32 cellular contexts compared by ENCODE assay signal in the genomic region with DNA sequence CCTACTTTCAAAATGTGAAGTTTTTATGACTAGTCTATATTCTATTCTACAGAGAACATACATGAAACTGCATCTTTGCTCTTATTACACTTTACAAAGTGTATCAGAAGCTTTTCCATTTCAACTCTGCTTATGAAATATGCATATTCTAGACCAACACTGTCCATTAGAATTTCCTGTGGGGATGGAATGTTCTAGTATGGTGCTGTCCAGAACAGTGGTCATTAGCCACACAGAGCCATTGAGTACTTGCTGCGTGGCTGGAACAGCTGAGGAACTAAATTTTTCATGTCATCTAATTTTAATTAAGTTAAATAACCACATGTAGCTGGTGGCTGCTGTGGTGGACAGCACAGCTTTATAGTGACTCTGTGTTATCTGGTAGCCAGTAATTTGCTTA.
"Had no signal": no experiment of that assay in that cellular context is flagged by ENCODE, and none has a peak within 500 bp of the region (broad histone marks: within the 10 kb centered on the region; RNA-seq: fewer than 3 reads in every experiment).

No MANE protein-coding gene starts in this region.

- H3K27ac ChIP-seq: ascending aorta, breast epithelium, cardiac muscle cell, dorsolateral prefrontal cortex, esophagus muscularis mucosa, foreskin keratinocyte, gastrocnemius medialis had no signal

- FAIRE-seq: colon had no signal

- H3K27me3 Mint-ChIP-seq: activated CD4-positive, alpha-beta T cell treated with anti-CD3 and anti-CD28 coated beads, Interleukin-2, amount 10 ng/mL, durations not matched to agents 24 days and 14 days; activated naive CD4-positive, alpha-beta T cell treated with anti-CD3 and anti-CD28 coated beads, Interleukin-2, amount 10 ng/mL, durations not matched to agents 7 days and 5 days; activated naive CD8-positive, alpha-beta T cell treated with anti-CD3 and anti-CD28 coated beads, Interleukin-2, amount 10 ng/mL, durations not matched to agents 7 days and 5 days had no signal

- H3K36me3 ChIP-seq: ascending aorta, breast epithelium, cardiac muscle cell, esophagus muscularis mucosa, gastrocnemius medialis had no signal

- ATAC-seq: activated CD4-positive, alpha-beta T cell treated with anti-CD3 and anti-CD28 coated beads for 36 hours; activated CD8-positive, alpha-beta memory T cell treated with anti-CD3 and anti-CD28 coated beads, Interleukin-2, amount 10 ng/mL, durations not matched to agents 7 days and 5 days; activated CD8-positive, alpha-beta T cell treated with anti-CD3 and anti-CD28 coated beads, Interleukin-2, amount 10 ng/mL, durations not matched to agents 7 days and 5 days; activated naive CD4-positive, alpha-beta T cell treated with anti-CD3 and anti-CD28 coated beads, Interleukin-2, amount 50 U/mL, for 72 hours; foreskin keratinocyte; gastrocnemius medialis had no signal

- H3K4me3 ChIP-seq: ascending aorta, breast epithelium, cardiac muscle cell, dorsolateral prefrontal cortex, esophagus muscularis mucosa, gastrocnemius medialis had no signal

- H3K27ac Mint-ChIP-seq: activated CD4-positive, alpha-beta memory T cell treated with anti-CD3 and anti-CD28 coated beads for 36 hours; activated CD4-positive, alpha-beta T cell treated with anti-CD3 and anti-CD28 coated beads for 36 hours; activated CD4-positive, alpha-beta T cell treated with anti-CD3 and anti-CD28 coated beads, Interleukin-2, amount 10 ng/mL, durations not matched to agents 24 days and 14 days; activated CD8-positive, alpha-beta memory T cell treated with anti-CD3 and anti-CD28 coated beads, Interleukin-2, amount 10 ng/mL, durations not matched to agents 7 days and 5 days; activated CD8-positive, alpha-beta T cell treated with anti-CD3 and anti-CD28 coated beads, Interleukin-2, amount 10 ng/mL, durations not matched to agents 7 days and 5 days; activated naive CD4-positive, alpha-beta T cell treated with anti-CD3 and anti-CD28 coated beads, Interleukin-2, amount 10 ng/mL, durations not matched to agents 7 days and 5 days; activated naive CD4-positive, alpha-beta T cell treated with anti-CD3 and anti-CD28 coated beads, Interleukin-2, amount 50 U/mL, for 72 hours; activated naive CD8-positive, alpha-beta T cell treated with anti-CD3 and anti-CD28 coated beads, Interleukin-2, amount 10 ng/mL, durations not matched to agents 7 days and 5 days; activated T-helper 1 cell treated with anti-CD3 and anti-CD28 coated beads, Interleukin-12 subunit alpha, Interleukin-12 subunit beta, Interleukin-2, Interleukin-4 antibody, amounts not matched to agents 30 ng/mL and 10 ng/mL and 1 ng/mL, durations not matched to agents 14 hours and 24 hours and 36 hours; brain; endodermal cell had no signal

- H3K4me1 ChIP-seq: ascending aorta, breast epithelium, foreskin keratinocyte, gastrocnemius medialis had no signal

- H3K27me3 ChIP-seq: ascending aorta, breast epithelium, cardiac muscle cell, dorsolateral prefrontal cortex, esophagus muscularis mucosa, foreskin keratinocyte, gastrocnemius medialis had no signal

- H3K4me3 Mint-ChIP-seq: activated CD4-positive, alpha-beta memory T cell treated with anti-CD3 and anti-CD28 coated beads for 36 hours; activated CD4-positive, alpha-beta T cell treated with anti-CD3 and anti-CD28 coated beads for 36 hours; activated CD4-positive, alpha-beta T cell treated with anti-CD3 and anti-CD28 coated beads, Interleukin-2, amount 10 ng/mL, durations not matched to agents 24 days and 14 days; activated CD8-positive, alpha-beta memory T cell treated with anti-CD3 and anti-CD28 coated beads, Interleukin-2, amount 10 ng/mL, durations not matched to agents 7 days and 5 days; activated CD8-positive, alpha-beta T cell treated with anti-CD3 and anti-CD28 coated beads, Interleukin-2, amount 10 ng/mL, durations not matched to agents 7 days and 5 days; activated naive CD4-positive, alpha-beta T cell treated with anti-CD3 and anti-CD28 coated beads, Interleukin-2, amount 10 ng/mL, durations not matched to agents 7 days and 5 days; activated naive CD8-positive, alpha-beta T cell treated with anti-CD3 and anti-CD28 coated beads, Interleukin-2, amount 10 ng/mL, durations not matched to agents 7 days and 5 days; activated T-helper 1 cell treated with anti-CD3 and anti-CD28 coated beads, Interleukin-12 subunit alpha, Interleukin-12 subunit beta, Interleukin-2, Interleukin-4 antibody, amounts not matched to agents 30 ng/mL and 10 ng/mL and 1 ng/mL, durations not matched to agents 14 hours and 24 hours and 36 hours; brain; endodermal cell had no signal

- H3K9me3 Mint-ChIP-seq: activated CD4-positive, alpha-beta memory T cell treated with anti-CD3 and anti-CD28 coated beads for 36 hours; activated CD4-positive, alpha-beta T cell treated with anti-CD3 and anti-CD28 coated beads, Interleukin-2, amount 10 ng/mL, durations not matched to agents 24 days and 14 days; activated naive CD4-positive, alpha-beta T cell treated with anti-CD3 and anti-CD28 coated beads, Interleukin-2, amount 10 ng/mL, durations not matched to agents 7 days and 5 days; activated naive CD4-positive, alpha-beta T cell treated with anti-CD3 and anti-CD28 coated beads, Interleukin-2, amount 50 U/mL, for 72 hours; activated naive CD8-positive, alpha-beta T cell treated with anti-CD3 and anti-CD28 coated beads, Interleukin-2, amount 10 ng/mL, durations not matched to agents 7 days and 5 days; activated T-helper 1 cell treated with anti-CD3 and anti-CD28 coated beads, Interleukin-12 subunit alpha, Interleukin-12 subunit beta, Interleukin-2, Interleukin-4 antibody, amounts not matched to agents 30 ng/mL and 10 ng/mL and 1 ng/mL, durations not matched to agents 14 hours and 24 hours and 36 hours had no signal

- H3K4me1 Mint-ChIP-seq: activated CD4-positive, alpha-beta T cell treated with anti-CD3 and anti-CD28 coated beads for 36 hours; activated CD4-positive, alpha-beta T cell treated with anti-CD3 and anti-CD28 coated beads, Interleukin-2, amount 10 ng/mL, durations not matched to agents 24 days and 14 days; activated CD8-positive, alpha-beta memory T cell treated with anti-CD3 and anti-CD28 coated beads, Interleukin-2, amount 10 ng/mL, durations not matched to agents 7 days and 5 days; activated naive CD4-positive, alpha-beta T cell treated with anti-CD3 and anti-CD28 coated beads, Interleukin-2, amount 10 ng/mL, durations not matched to agents 7 days and 5 days; activated naive CD8-positive, alpha-beta T cell treated with anti-CD3 and anti-CD28 coated beads, Interleukin-2, amount 10 ng/mL, durations not matched to agents 7 days and 5 days; endodermal cell had no signal

- DNase-seq: activated CD4-positive, alpha-beta memory T cell treated with anti-CD3 and anti-CD28 coated beads for 36 hours; activated CD4-positive, alpha-beta T cell treated with anti-CD3 and anti-CD28 coated beads for 36 hours; activated CD4-positive, alpha-beta T cell treated with anti-CD3 and anti-CD28 coated beads, Interleukin-2, amount 10 ng/mL, durations not matched to agents 24 days and 14 days; activated CD4-positive, CD25-positive, alpha-beta regulatory T cell; activated CD4-positive, CD25-positive, alpha-beta regulatory T cell treated with anti-CD3 and anti-CD28 coated beads, Interleukin-2, amount 50 U/mL, for 72 hours; activated CD8-positive, alpha-beta memory T cell treated with anti-CD3 and anti-CD28 coated beads, Interleukin-2, amount 10 ng/mL, durations not matched to agents 7 days and 5 days; activated CD8-positive, alpha-beta memory T cell treated with anti-CD3 and anti-CD28 coated beads, Interleukin-2, amount 50 U/mL, for 4 hours; activated CD8-positive, alpha-beta T cell treated with anti-CD3 and anti-CD28 coated beads, Interleukin-2, amount 10 ng/mL, durations not matched to agents 7 days and 5 days; activated gamma-delta T cell; activated naive CD4-positive, alpha-beta T cell; activated naive CD4-positive, alpha-beta T cell treated with anti-CD3 and anti-CD28 coated beads, Interleukin-2, amount 10 ng/mL, durations not matched to agents 7 days and 5 days; activated naive CD8-positive, alpha-beta T cell treated with anti-CD3 and anti-CD28 coated beads, Interleukin-2, amount 10 ng/mL, durations not matched to agents 7 days and 5 days; activated T-cell treated with anti-CD3 and anti-CD28 coated beads, Interleukin-2, amount 50 U/mL, for 1 hour; activated T-cell treated with anti-CD3 and anti-CD28 coated beads, Interleukin-2, amount 50 U/mL, for 48 hours; central memory CD4-positive, alpha-beta T cell; cerebellar nuclear complex; cortex of kidney; dorsolateral prefrontal cortex; effector memory CD4-positive, alpha-beta T cell; endodermal cell; erythroblast; foreskin keratinocyte; gastrocnemius medialis; T-helper 2 cell had no signal

- H3K9me3 ChIP-seq: ascending aorta, breast epithelium, esophagus muscularis mucosa, gastrocnemius medialis had no signal

- H3K36me3 Mint-ChIP-seq: activated CD4-positive, alpha-beta memory T cell treated with anti-CD3 and anti-CD28 coated beads for 36 hours; activated CD8-positive, alpha-beta memory T cell treated with anti-CD3 and anti-CD28 coated beads, Interleukin-2, amount 10 ng/mL, durations not matched to agents 7 days and 5 days; activated naive CD4-positive, alpha-beta T cell treated with anti-CD3 and anti-CD28 coated beads, Interleukin-2, amount 10 ng/mL, durations not matched to agents 7 days and 5 days; activated naive CD4-positive, alpha-beta T cell treated with anti-CD3 and anti-CD28 coated beads, Interleukin-2, amount 50 U/mL, for 72 hours; activated naive CD8-positive, alpha-beta T cell treated with anti-CD3 and anti-CD28 coated beads, Interleukin-2, amount 10 ng/mL, durations not matched to agents 7 days and 5 days; brain had no signal
